8 cellular contexts compared by ENCODE assay signal in genomic region chr11:10540915-10541591, GRCh38. TPM values are rescaled to one million over a fixed set of nuclear protein-coding genes. Genes with fewer than 3 reads are reported as not detected.
DNase-seq lines count a peak whose midpoint lies in the region; ATAC-seq and TF ChIP-seq lines count a peak whose summit lies in the region.

RNF141 (minus strand) TSS chr11:10541187; CDS start chr11:10534158, 7,029 bp downstream.

- no peaks in the 10 kb centered on the region for H3K36me3 ChIP-seq in right lobe of liver

- peak; percentile 93 for TF ChIP-seq POLR2A in right lobe of liver (IDR thresholded peaks at IDR 0.05)

- H3K4me1 ChIP-seq in right lobe of liver = peaks cover 0 to 5% (median 2%) of the 10 kb centered on the region in 4 donors

- DNase-seq in NCI-H526 treated with DMSO at 0.1 percent for 48 hours (lab: John Stamatoyannopoulos, UW) = peak; percentile 91
- DNase-seq in activated CD4-positive, alpha-beta T cell treated with anti-CD3 and anti-CD28 coated beads, Interleukin-2, amount 50 U/mL, for 48 hours = peak; percentile 97 to 98
- peak; percentile 73 to 93 for DNase-seq in dermis microvascular lymphatic vessel endothelial cell (ENCODE audit: low read depth in 2 of 2)
- DNase-seq in right lobe of liver = peak; percentile 97
- peak; percentile 95 to 98 for DNase-seq in stimulated activated CD4-positive, alpha-beta T cell treated with anti-CD3 and anti-CD28 coated beads, Interleukin-4, amount 100 ng/mL, for 48 hours (ENCODE audit: low read depth in 2 of 2)

- H3K9me3 ChIP-seq in right lobe of liver = no peaks in the 10 kb centered on the region

- H3K4me3 ChIP-seq in right lobe of liver = peak within 1 kb of the TSS; percentile 68 to 95 (median 94)

- intact Hi-C loops in right lobe of liver (cut with DNase I) = no loop called here

- H3K27me3 ChIP-seq in right lobe of liver = no peaks in the 10 kb centered on the region

- ATAC-seq in GM19328 (IDR thresholded peaks at IDR 0.05; ENCODE audit: unreplicated experiment) (peak; percentile 96), HG03520 (IDR thresholded peaks at IDR 0.05; ENCODE audit: unreplicated experiment) (peak; percentile 94), right lobe of liver (peak; percentile 99)

- 1% methylated on average over 9 of the region's 54 CpGs for WGBS in right lobe of liver (ENCODE audit: insufficient coverage, low coverage, low lambda C conversion rate, missing lambda C conversion rate)

- TF ChIP-seq CTCF in C4-2B (conservative IDR thresholded peaks at IDR 0.05) (peak; percentile 94), right lobe of liver (IDR thresholded peaks at IDR 0.05) (peak; percentile 79 to 92 (median 86))

- H3K27ac ChIP-seq in C4-2B = peak within 1 kb of the TSS; percentile 62
- peak within 1 kb of the TSS; percentile 68 to 89 (median 88) for H3K27ac ChIP-seq in right lobe of liver

RNA-seq across cellular contexts. Expression of gene RNF141, which starts in this region (rescaled TPM):
- total RNA-seq in dermis microvascular lymphatic vessel endothelial cell (38.0 and 48.9 TPM in 2 replicates), right lobe of liver (10 to 100 TPM; 11.2 to 21.0 (median 15.1) TPM)

Comparison
In these comparisons a context has a peak if more than half of its experiments do, and no peak if none do; other contexts are left out.
1. Peak in every context shown above with its lines: DNase-seq, ATAC-seq, H3K4me3 ChIP-seq and H3K27ac ChIP-seq.